24 cellular contexts compared by ENCODE assay signal in genomic region chr18:73944715-73945114, GRCh38.
"Had no signal": no experiment of that assay in that cellular context is flagged by ENCODE, and none has a peak within 500 bp of the region (broad histone marks: within the 10 kb centered on the region; RNA-seq: fewer than 3 reads in every experiment).

No MANE protein-coding gene starts in this region.

- H3K27ac ChIP-seq: brain microvascular endothelial cell, gastroesophageal sphincter, prostate gland, spleen, stomach, suprapubic skin, tibial nerve, WERI-Rb-1 had no signal

- H3K27me3 ChIP-seq: brain microvascular endothelial cell, spleen, stomach, suprapubic skin, tibial nerve had no signal

- H3K4me3 Mint-ChIP-seq: activated naive CD4-positive, alpha-beta T cell treated with anti-CD3 and anti-CD28 coated beads, Interleukin-2, amount 50 U/mL, for 24 hours; dendritic cell treated with granulocyte-macrophage colony-stimulating factor and Interleukin-4, amounts not matched to agents 40 ng/mL and 50 ng/mL, for 4 days; natural killer cell; T-cell; T-helper 2 cell treated with Interferon-gamma antibody and Interleukin-4, amounts not matched to agents 5 μg/mL and 100 μg/mL, for 36 hours had no signal

- H3K4me1 Mint-ChIP-seq: activated naive CD4-positive, alpha-beta T cell treated with anti-CD3 and anti-CD28 coated beads, Interleukin-2, amount 50 U/mL, for 24 hours; natural killer cell; T-cell had no signal

- H3K4me1 ChIP-seq: gastroesophageal sphincter, prostate gland, spleen, stomach, suprapubic skin, tibial nerve had no signal

- H3K27me3 Mint-ChIP-seq: dendritic cell treated with granulocyte-macrophage colony-stimulating factor and Interleukin-4, amounts not matched to agents 40 ng/mL and 50 ng/mL, for 4 days had no signal

- H3K36me3 Mint-ChIP-seq: activated naive CD4-positive, alpha-beta T cell treated with anti-CD3 and anti-CD28 coated beads, Interleukin-2, amount 50 U/mL, for 24 hours; natural killer cell; T-cell had no signal

- H3K9me3 ChIP-seq: gastroesophageal sphincter, prostate gland, spleen, stomach, suprapubic skin, tibial nerve had no signal

- H3K27ac Mint-ChIP-seq: activated naive CD4-positive, alpha-beta T cell treated with anti-CD3 and anti-CD28 coated beads, Interleukin-2, amount 50 U/mL, for 24 hours; dendritic cell treated with granulocyte-macrophage colony-stimulating factor and Interleukin-4, amounts not matched to agents 40 ng/mL and 50 ng/mL, for 4 days; natural killer cell; T-cell; T-helper 2 cell treated with Interferon-gamma antibody and Interleukin-4, amounts not matched to agents 5 μg/mL and 100 μg/mL, for 36 hours had no signal

- DNase-seq: activated CD4-positive, CD25-positive, alpha-beta regulatory T cell treated with anti-CD3 and anti-CD28 coated beads, Interleukin-2, amount 50 U/mL, for 72 hours; activated CD8-positive, alpha-beta memory T cell treated with anti-CD3 and anti-CD28 coated beads, Interleukin-2, amount 50 U/mL, for 48 hours; activated gamma-delta T cell; activated T-cell treated with anti-CD3 and anti-CD28 coated beads, Interleukin-2, amount 50 U/mL, for 48 hours; aorta; brain microvascular endothelial cell; caudate nucleus; effector CD8-positive, alpha-beta T cell; head of caudate nucleus; hypothalamus; midbrain; natural killer cell; spleen; stimulated activated CD4-positive, alpha-beta T cell treated with anti-CD3 and anti-CD28 coated beads, Interleukin-4, amount 100 ng/mL, for 1 hour; stomach; T-cell had no signal

- ATAC-seq: T-cell had no signal

- H3K4me3 ChIP-seq: gastroesophageal sphincter, prostate gland, spleen, stomach, suprapubic skin, tibial nerve had no signal

- H3K36me3 ChIP-seq: brain microvascular endothelial cell, gastroesophageal sphincter, prostate gland, spleen, stomach, suprapubic skin, tibial nerve, WERI-Rb-1 had no signal

- H3K9me3 Mint-ChIP-seq: activated naive CD4-positive, alpha-beta T cell treated with anti-CD3 and anti-CD28 coated beads, Interleukin-2, amount 50 U/mL, for 24 hours; dendritic cell treated with granulocyte-macrophage colony-stimulating factor and Interleukin-4, amounts not matched to agents 40 ng/mL and 50 ng/mL, for 4 days; T-cell; T-helper 2 cell treated with Interferon-gamma antibody and Interleukin-4, amounts not matched to agents 5 μg/mL and 100 μg/mL, for 36 hours had no signal
